Comparison of ENCODE assay signal across 25 cellular contexts in genomic region chr12:48024735-48025134, GRCh38. TPM values are rescaled to one million over a fixed set of nuclear protein-coding genes. Genes with fewer than 3 reads are reported as not detected.
DNase-seq lines count a peak whose midpoint lies in the region; ATAC-seq, FAIRE-seq and TF ChIP-seq lines count a peak whose summit lies in the region.
"Had no signal": no experiment of that assay in that cellular context is flagged by ENCODE, and none has a peak within 500 bp of the region (broad histone marks: within the 10 kb centered on the region; RNA-seq: fewer than 3 reads in every experiment).

No MANE protein-coding gene starts in this region.

- peaks cover 10 to 11% of the 10 kb centered on the region in 2 experiments for H4K20me1 ChIP-seq in H1 (replicated peaks in 1 of 2; ENCODE audit: control insufficient read depth in 1 of 2, insufficient read depth in 2 of 2, low read length in 2 of 2)

- no peak for FAIRE-seq in H1 (lab: Jason Lieb, UNC)
- FAIRE-seq: D721Med, HTR-8/SVneo had no signal

- H3K4me1 ChIP-seq in H1 (replicated peaks in 1 of 4; ENCODE audit: control insufficient read depth in 3 of 4, insufficient read depth in 4 of 4, low read length in 3 of 4) (peaks cover 7 to 11% (median 9%) of the 10 kb centered on the region in 4 experiments), prostate gland (replicated peaks) (peaks cover 22% of the 10 kb centered on the region)
- H3K4me1 ChIP-seq: BE2C had no signal

- H3K36me3 ChIP-seq in H1 (ENCODE audit: control insufficient read depth in 2 of 4, insufficient read depth in 4 of 4, low read length in 3 of 4) = no peaks in the 10 kb centered on the region
- no peaks in the 10 kb centered on the region for H3K36me3 ChIP-seq in prostate gland
- H3K36me3 ChIP-seq: BE2C had no signal

- H3K23me2 ChIP-seq in H1 (ENCODE audit: low read depth, low read length) = no peaks in the 10 kb centered on the region

- no peak overlapping the region for H3K4me2 ChIP-seq in H1 (ENCODE audit: insufficient read depth in 1 of 2, low read depth in 2 of 2, low read length in 2 of 2)

- peak overlapping the region; percentile 66 for H3K27ac Mint-ChIP-seq in activated naive CD4-positive, alpha-beta T cell treated with anti-CD3 and anti-CD28 coated beads, Interleukin-2, amount 50 U/mL, for 24 hours
- H3K27ac Mint-ChIP-seq in activated naive CD4-positive, alpha-beta T cell treated with anti-CD3 and anti-CD28 coated beads for 36 hours = no peak overlapping the region
- H3K27ac Mint-ChIP-seq in nephron progenitor cell = no peak overlapping the region
- H3K27ac Mint-ChIP-seq in T-helper 17 cell = no peak overlapping the region
- H3K27ac Mint-ChIP-seq in Calu3 (ENCODE audit: unreplicated experiment) = no peak overlapping the region
- H3K27ac Mint-ChIP-seq: H9, HFFc6 had no signal

- no peak for TF ChIP-seq RAD21 in H1 (IDR thresholded peaks at IDR 0.05 in 1 of 2, conservative IDR thresholded peaks at IDR 0.05 in 1 of 2; ENCODE audit: low read depth in 2 of 2, low read length in 2 of 2)

- H3K27me3 ChIP-seq in H1 (replicated peaks in 1 of 4; ENCODE audit: control insufficient read depth in 3 of 4, extremely low read depth in 1 of 4, insufficient read depth in 3 of 4, low read length in 3 of 4) = peaks cover 78 to 97% (median 96%) of the 10 kb centered on the region in 4 experiments
- H3K27me3 ChIP-seq in prostate gland (replicated peaks; ENCODE audit: insufficient read depth) = no peaks in the 10 kb centered on the region

- no peak overlapping the region for H3K4me3 ChIP-seq in H1 (ENCODE audit: extremely low read depth in 1 of 4, insufficient read depth in 2 of 4, low read depth in 3 of 4, low read length in 4 of 4)
- no peak overlapping the region for H3K4me3 ChIP-seq in prostate gland

- H3K79me2 ChIP-seq in H1 (ENCODE audit: control insufficient read depth in 1 of 2, insufficient read depth in 2 of 2, low read length in 2 of 2) = no peaks in the 10 kb centered on the region

- H2BK20ac ChIP-seq in H1 (ENCODE audit: low read length) = no peak overlapping the region

- H4K5ac ChIP-seq in H1 (ENCODE audit: insufficient read length, low read depth, low read length) = no peak overlapping the region

- H3K27me3 Mint-ChIP-seq in activated naive CD4-positive, alpha-beta T cell treated with anti-CD3 and anti-CD28 coated beads, Interleukin-2, amount 50 U/mL, for 24 hours = peaks cover 5% of the 10 kb centered on the region
- peaks cover 2% of the 10 kb centered on the region for H3K27me3 Mint-ChIP-seq in activated naive CD4-positive, alpha-beta T cell treated with anti-CD3 and anti-CD28 coated beads for 36 hours (ENCODE audit: low read depth)
- H3K27me3 Mint-ChIP-seq in nephron progenitor cell (ENCODE audit: low read depth, poor library complexity) (peaks cover 19% of the 10 kb centered on the region), T-helper 17 cell (peaks cover 55% of the 10 kb centered on the region), Calu3 (ENCODE audit: unreplicated experiment) (peaks cover 77% of the 10 kb centered on the region)

- 74% methylated on average over 9 of the region's 9 CpGs; no CpG with 5 or more reads in 1 of the 2 experiments for WGBS in H1 (ENCODE audit: extremely low coverage in 1 of 2, insufficient coverage in 1 of 2, insufficient read length in 1 of 2, insufficient replicate concordance in 2 of 2, low coverage in 1 of 2, low lambda C conversion rate in 2 of 2, missing lambda C conversion rate in 1 of 2), 2 experiments
- WGBS in prostate gland = 65% methylated on average over 9 of the region's 9 CpGs

- no peaks in the 10 kb centered on the region for H3K9me3 ChIP-seq in H1 (ENCODE audit: insufficient read depth in 2 of 2, low read depth in 1 of 2, low read length in 1 of 2)
- no peaks in the 10 kb centered on the region for H3K9me3 ChIP-seq in prostate gland
- H3K9me3 ChIP-seq in T-helper 17 cell (ENCODE audit: control insufficient read depth, low read length, poor library complexity, severe bottlenecking) = no peaks in the 10 kb centered on the region
- H3K9me3 ChIP-seq: BE2C had no signal

- no peaks in the 10 kb centered on the region for H3K9me3 Mint-ChIP-seq in activated naive CD4-positive, alpha-beta T cell treated with anti-CD3 and anti-CD28 coated beads, Interleukin-2, amount 50 U/mL, for 24 hours
- no peaks in the 10 kb centered on the region for H3K9me3 Mint-ChIP-seq in activated naive CD4-positive, alpha-beta T cell treated with anti-CD3 and anti-CD28 coated beads for 36 hours
- H3K9me3 Mint-ChIP-seq in nephron progenitor cell = no peaks in the 10 kb centered on the region
- H3K9me3 Mint-ChIP-seq in Calu3 (ENCODE audit: low read depth, unreplicated experiment) = no peaks in the 10 kb centered on the region
- H3K9me3 Mint-ChIP-seq: HFFc6 had no signal

- no peaks in the 10 kb centered on the region for H3K36me3 Mint-ChIP-seq in activated naive CD4-positive, alpha-beta T cell treated with anti-CD3 and anti-CD28 coated beads, Interleukin-2, amount 50 U/mL, for 24 hours
- H3K36me3 Mint-ChIP-seq in activated naive CD4-positive, alpha-beta T cell treated with anti-CD3 and anti-CD28 coated beads for 36 hours (ENCODE audit: low read depth) = no peaks in the 10 kb centered on the region
- no peaks in the 10 kb centered on the region for H3K36me3 Mint-ChIP-seq in nephron progenitor cell (ENCODE audit: low read depth)
- H3K36me3 Mint-ChIP-seq in T-helper 17 cell (ENCODE audit: low read depth) = no peaks in the 10 kb centered on the region
- no peaks in the 10 kb centered on the region for H3K36me3 Mint-ChIP-seq in Calu3 (ENCODE audit: insufficient read depth, unreplicated experiment)

- POLR2A ChIA-PET in H1 (lab: Charles Lee; ENCODE audit: partially characterized antibody) = no interaction called here

- no peak overlapping the region for H2AFZ ChIP-seq in H1 (ENCODE audit: low read length)

- no peak overlapping the region for H2BK120ac ChIP-seq in H1 (replicated peaks; ENCODE audit: low read depth, low read length)

- no peak overlapping the region for H4K91ac ChIP-seq in H1 (replicated peaks; ENCODE audit: insufficient read length, low read length)

- H3K14ac ChIP-seq in H1 (ENCODE audit: insufficient read length) = no peak overlapping the region

- intact Hi-C loops in activated naive CD4-positive, alpha-beta T cell treated with anti-CD3 and anti-CD28 coated beads for 36 hours (cut with micrococcal nuclease) = no loop called here
- intact Hi-C loops in prostate gland (cut with DNase I) = no loop called here
- intact Hi-C loops in Calu3 (cut with micrococcal nuclease; ENCODE audit: unreplicated experiment) = no loop called here

- H3K4ac ChIP-seq in H1 (replicated peaks; ENCODE audit: insufficient read length, low read depth, low read length) = no peak overlapping the region

- H4K8ac ChIP-seq in H1 (ENCODE audit: extremely low read depth, insufficient read depth, low read length) = no peak overlapping the region

- H3K4me1 Mint-ChIP-seq in activated naive CD4-positive, alpha-beta T cell treated with anti-CD3 and anti-CD28 coated beads, Interleukin-2, amount 50 U/mL, for 24 hours = no peaks in the 10 kb centered on the region
- no peaks in the 10 kb centered on the region for H3K4me1 Mint-ChIP-seq in activated naive CD4-positive, alpha-beta T cell treated with anti-CD3 and anti-CD28 coated beads for 36 hours (ENCODE audit: low read depth)
- H3K4me1 Mint-ChIP-seq in nephron progenitor cell (peaks cover 91% of the 10 kb centered on the region), T-helper 17 cell (no peaks in the 10 kb centered on the region), Calu3 (ENCODE audit: low read depth, unreplicated experiment) (peaks cover 5% of the 10 kb centered on the region)

- no peak overlapping the region for H3K27ac ChIP-seq in H1 (ENCODE audit: low read depth, low read length)
- no peak overlapping the region for H3K27ac ChIP-seq in prostate gland

- no peak overlapping the region for H3K18ac ChIP-seq in H1 (ENCODE audit: extremely low read depth, low read length)

- no peak overlapping the region for H3K4me3 Mint-ChIP-seq in activated naive CD4-positive, alpha-beta T cell treated with anti-CD3 and anti-CD28 coated beads, Interleukin-2, amount 50 U/mL, for 24 hours
- H3K4me3 Mint-ChIP-seq in activated naive CD4-positive, alpha-beta T cell treated with anti-CD3 and anti-CD28 coated beads for 36 hours = no peak overlapping the region
- H3K4me3 Mint-ChIP-seq in nephron progenitor cell = peak overlapping the region; percentile 64
- H3K4me3 Mint-ChIP-seq in T-helper 17 cell = no peak overlapping the region
- no peak overlapping the region for H3K4me3 Mint-ChIP-seq in Calu3 (ENCODE audit: low read depth, unreplicated experiment)
- H3K4me3 Mint-ChIP-seq: H9, HFFc6 had no signal

- no peaks in the 10 kb centered on the region for H3K79me1 ChIP-seq in H1 (ENCODE audit: low read depth, low read length)

- TF ChIP-seq EP300 in H1 (IDR thresholded peaks at IDR 0.05; ENCODE audit: borderline replicate concordance in 1 of 2, low read depth in 2 of 2, low read length in 2 of 2) = no peak

- CTCF ChIA-PET in activated naive CD4-positive, alpha-beta T cell treated with anti-CD3 and anti-CD28 coated beads for 36 hours (lab: Charles Lee) = no interaction called here
- CTCF ChIA-PET in H1 (lab: Charles Lee; ENCODE audit: partially characterized antibody) (interaction anchor here (0.9 to 1.3 kb wide), 5 partner anchors 9 to 245 kb away, joined by 3 to 5 read pairs (median 4); no protein-coding TSS in a partner anchor), Calu3 (lab: Charles Lee) (no interaction called here)

- no peak overlapping the region for H2AK5ac ChIP-seq in H1 (ENCODE audit: low read depth, low read length)

- H3K56ac ChIP-seq in H1 (replicated peaks; ENCODE audit: insufficient read length, low read depth, low read length) = no peak overlapping the region

- H3K23ac ChIP-seq in H1 (ENCODE audit: insufficient read length) = no peak overlapping the region

- H2BK15ac ChIP-seq in H1 (ENCODE audit: low read length) = no peak overlapping the region

- H3K9ac ChIP-seq in H1 (replicated peaks in 1 of 4; ENCODE audit: extremely low read depth in 1 of 4, low read depth in 3 of 4, low read length in 3 of 4) = no peak overlapping the region

- TF ChIP-seq CTCF in H1 (IDR thresholded peaks at IDR 0.05; ENCODE audit: control extremely low read depth in 1 of 3, insufficient read depth in 1 of 3, low read depth in 1 of 3, low read length in 3 of 3) = no peak
- TF ChIP-seq CTCF in nephron progenitor cell (IDR thresholded peaks at IDR 0.05) = no peak
- no peak for TF ChIP-seq CTCF in prostate gland (IDR thresholded peaks at IDR 0.05)
- no peak for TF ChIP-seq CTCF in Calu3 (IDR thresholded peaks at IDR 0.05; ENCODE audit: unreplicated experiment)

- DNase-seq in activated naive CD4-positive, alpha-beta T cell treated with anti-CD3 and anti-CD28 coated beads for 36 hours = no peak
- DNase-seq in H1 (ENCODE audit: low read depth in 1 of 2, low spot score in 2 of 2) (peak in 1 of 2 experiments; percentile 30), nephron progenitor cell (no peak), prostate gland (ENCODE audit: low spot score) (no peak), T-helper 17 cell (no peak), Calu3 (no peak), MV-4-11 (lab: John Stamatoyannopoulos, UW) (no peak)
- DNase-seq: 8988T, ACHN, BE2C, DMS53, H9, HFFc6, KBM-7, NCI-H1105 treated with DMSO at 0.1 percent for 48 hours, NCI-H146, NCI-H1930, NCI-H2107, NCI-H524 treated with DMSO at 0.1 percent for 48 hours, NCI-H774, PC-3 had no signal

- no peak for ATAC-seq in T-helper 17 cell
- ATAC-seq: PC-3 had no signal

- BruUV-seq in Calu3 (replicated peaks; lab: Mats Ljungman, UMichigan) = no TSS peak

- H2BK12ac ChIP-seq in H1 (ENCODE audit: low read depth, low read length) = no peak overlapping the region

- no peak overlapping the region for H2BK5ac ChIP-seq in H1 (ENCODE audit: low read depth, low read length)

- TF ChIP-seq POLR2A in H1 (IDR thresholded peaks at IDR 0.05; ENCODE audit: control extremely low read depth in 1 of 2, low read depth in 2 of 2, low read length in 2 of 2) (no peak), prostate gland (IDR thresholded peaks at IDR 0.05) (no peak)

RNA-seq across cellular contexts. Expression of gene COL2A1, which starts 20.5 kb away (rescaled TPM):
- not detected for total RNA-seq in activated naive CD4-positive, alpha-beta T cell treated with anti-CD3 and anti-CD28 coated beads for 36 hours
- 11.7 and 14.6 TPM in 2 replicates for total RNA-seq in H1 (2021; fragmentation: NEBNext Ultra II Directional; extraction: Animal tissue kit (Norgen Biotek cat#: 25700))
- 4.2 and 8.8 TPM in 2 replicates for polyA plus RNA-seq in H1 (2011; rRNA removed)
- polyA plus RNA-seq in H1 (2011; cell fraction: cytosol; rRNA removed) = 6.4 TPM
- 34.3 TPM for polyA plus RNA-seq in H1 (2011; cell fraction: nucleus; rRNA removed)
- polyA plus RNA-seq in H1 (2012, experiment 1 of 2) = 7.3 to 9.9 TPM (median 8.3 TPM) in 4 replicates
- 8.6 TPM for polyA plus RNA-seq in H1 (2012, experiment 2 of 2)
- 10.3 TPM for polyA plus RNA-seq in H1 (2013, experiment 1 of 2)
- polyA plus RNA-seq in H1 (2013, experiment 2 of 2) = 8.7 TPM
- polyA minus RNA-seq in H1 (2011; rRNA and poly(A)+ RNA removed) = 2.9 and 5.7 TPM in 2 replicates
- 7.3 TPM for polyA minus RNA-seq in H1 (2011; cell fraction: cytosol; rRNA and poly(A)+ RNA removed)
- polyA minus RNA-seq in H1 (2011; cell fraction: nucleus; rRNA and poly(A)+ RNA removed) = 7.9 TPM
- total RNA-seq in prostate gland = 1 to 10 TPM in 1 of 2 donors, under 1 TPM in 1; 0.14 to 1.9 TPM
- not detected for total RNA-seq in T-helper 17 cell
- total RNA-seq in Calu3 (2022) = 0.50 TPM in 1 of 2 replicates, not detected in the other
- total RNA-seq: HFFc6, LHCN-M2 had no signal
